ENCODE assay signal across 18 cellular contexts in the genomic region with DNA sequence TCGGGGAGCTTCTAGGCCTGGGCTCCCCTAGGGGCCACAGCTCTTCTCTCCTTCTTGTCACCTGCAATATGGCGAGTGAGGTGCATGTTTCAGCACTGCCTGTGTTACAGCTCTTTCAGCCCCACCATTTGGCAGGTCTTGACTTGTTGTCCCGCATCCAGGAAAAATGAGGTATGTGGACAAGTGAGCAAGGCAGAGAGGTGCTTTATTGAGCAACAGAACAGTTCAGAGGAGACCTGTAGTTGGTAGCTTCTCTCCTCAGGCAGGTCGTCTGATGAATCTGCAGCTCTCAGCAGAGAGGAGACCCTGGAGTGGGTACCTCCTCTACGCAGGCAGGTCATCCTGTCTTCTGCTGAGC.
DNase-seq lines count a peak whose midpoint lies in the region; ATAC-seq, FAIRE-seq and TF ChIP-seq lines count a peak whose summit lies in the region.
"Had no signal": no experiment of that assay in that cellular context is flagged by ENCODE, and none has a peak within 500 bp of the region (broad histone marks: within the 10 kb centered on the region; RNA-seq: fewer than 3 reads in every experiment).

No MANE protein-coding gene starts in this region.

- H3K27ac ChIP-seq in BLaER1 (no peak overlapping the region), DND-41 (ENCODE audit: low read length) (peak overlapping the region; percentile 77), foreskin keratinocyte (no peak overlapping the region)

- peaks cover 3% of the 10 kb centered on the region for H3K36me3 Mint-ChIP-seq in activated CD8-positive, alpha-beta T cell treated with anti-CD3 and anti-CD28 coated beads, Interleukin-2, amount 10 ng/mL, durations not matched to agents 7 days and 5 days (ENCODE audit: low read depth)
- H3K36me3 Mint-ChIP-seq: CD14-positive monocyte; CD4-positive, alpha-beta memory T cell had no signal

- H3K9ac ChIP-seq in BLaER1 (no peak overlapping the region), DND-41 (ENCODE audit: low read depth, low read length) (no peak overlapping the region)

- H3K4me3 ChIP-seq in BLaER1, result peak overlapping the region; percentile 37; the same call in 1 of the 2 replicates
- peak overlapping the region in 1 of 2 experiments; percentile 24; a peak in 1 of 4 replicates for H3K4me3 ChIP-seq in DND-41 (ENCODE audit: low read depth in 1 of 2, low read length in 2 of 2)
- no peak overlapping the region for H3K4me3 ChIP-seq in bronchial epithelial cell (ENCODE audit: low read depth, low read length)

- H3K4me2 ChIP-seq in BLaER1 (no peak overlapping the region), DND-41 (ENCODE audit: insufficient read depth, low read length) (no peak overlapping the region)

- no peaks in the 10 kb centered on the region for H3K27me3 Mint-ChIP-seq in activated CD8-positive, alpha-beta T cell treated with anti-CD3 and anti-CD28 coated beads, Interleukin-2, amount 10 ng/mL, durations not matched to agents 7 days and 5 days (ENCODE audit: low read depth)
- H3K27me3 Mint-ChIP-seq: CD4-positive, alpha-beta memory T cell had no signal

- no peak for FAIRE-seq in bronchial epithelial cell (lab: Jason Lieb, UNC)
- FAIRE-seq: A204.1 had no signal

- H3K9me3 ChIP-seq in BLaER1 (peaks cover 78% of the 10 kb centered on the region), DND-41 (ENCODE audit: insufficient read depth, low read length, severe bottlenecking) (peaks cover 19% of the 10 kb centered on the region)

- no peak overlapping the region for H3K4me3 Mint-ChIP-seq in activated CD8-positive, alpha-beta T cell treated with anti-CD3 and anti-CD28 coated beads, Interleukin-2, amount 10 ng/mL, durations not matched to agents 7 days and 5 days
- H3K4me3 Mint-ChIP-seq: CD14-positive monocyte, HFFc6 had no signal

- no peaks in the 10 kb centered on the region for H3K79me2 ChIP-seq in DND-41 (ENCODE audit: insufficient read depth, low read length)

- H3K27me3 ChIP-seq in BLaER1 (no peaks in the 10 kb centered on the region), DND-41 (ENCODE audit: insufficient read depth, low read length, poor library complexity) (no peaks in the 10 kb centered on the region), bronchial epithelial cell (ENCODE audit: control insufficient read depth, insufficient read depth, low read length) (no peaks in the 10 kb centered on the region), foreskin keratinocyte (peaks cover 7% of the 10 kb centered on the region)

- no peak overlapping the region; the same call in 1 of the 2 replicates for H2AFZ ChIP-seq in DND-41 (ENCODE audit: low read depth, low read length)

- H3K36me3 ChIP-seq in BLaER1 (peaks cover 36% of the 10 kb centered on the region), DND-41 (ENCODE audit: insufficient read depth, low read length) (0 out of 2 replicates have a peak, but pooled peaks cover 5% of the 10 kb centered on the region), bronchial epithelial cell (ENCODE audit: control insufficient read depth, insufficient read depth, low read length) (no peaks in the 10 kb centered on the region)

- H4K20me1 ChIP-seq in BLaER1, result no peaks in the 10 kb centered on the region
- H4K20me1 ChIP-seq in DND-41 (ENCODE audit: insufficient read depth, low read length), result no peaks in the 10 kb centered on the region

- CTCF ChIA-PET in activated CD8-positive, alpha-beta T cell treated with anti-CD3 and anti-CD28 coated beads, Interleukin-2, amount 10 ng/mL, durations not matched to agents 7 days and 5 days (lab: Charles Lee), result interaction anchor here (1.4 to 1.8 kb wide), 3 partner anchors 10 to 47 kb away, joined by 3 to 12 read pairs (median 5); no protein-coding TSS in a partner anchor

- no peak overlapping the region for H3K27ac Mint-ChIP-seq in activated CD8-positive, alpha-beta T cell treated with anti-CD3 and anti-CD28 coated beads, Interleukin-2, amount 10 ng/mL, durations not matched to agents 7 days and 5 days
- H3K27ac Mint-ChIP-seq: CD14-positive monocyte, HFFc6 had no signal

- H3K4me1 Mint-ChIP-seq in activated CD8-positive, alpha-beta T cell treated with anti-CD3 and anti-CD28 coated beads, Interleukin-2, amount 10 ng/mL, durations not matched to agents 7 days and 5 days (ENCODE audit: low read depth), result peaks cover 17% of the 10 kb centered on the region

- POLR2A ChIA-PET in activated CD8-positive, alpha-beta T cell treated with anti-CD3 and anti-CD28 coated beads, Interleukin-2, amount 10 ng/mL, durations not matched to agents 7 days and 5 days (lab: Charles Lee), result no interaction called here

- H3K9me3 Mint-ChIP-seq in activated CD8-positive, alpha-beta T cell treated with anti-CD3 and anti-CD28 coated beads, Interleukin-2, amount 10 ng/mL, durations not matched to agents 7 days and 5 days (ENCODE audit: insufficient read depth), result peaks cover 13% of the 10 kb centered on the region
- H3K9me3 Mint-ChIP-seq: HFFc6 had no signal

- H3K4me1 ChIP-seq in BLaER1 (peaks cover 16% of the 10 kb centered on the region), DND-41 (ENCODE audit: insufficient read depth, low read length) (peaks cover 14% of the 10 kb centered on the region), foreskin keratinocyte (no peaks in the 10 kb centered on the region)

- TF ChIP-seq CTCF in DND-41 (IDR thresholded peaks at IDR 0.05; ENCODE audit: borderline replicate concordance, extremely low read depth, low read length, poor library complexity, severe bottlenecking), result no peak
- no peak for TF ChIP-seq CTCF in bronchial epithelial cell (IDR thresholded peaks at IDR 0.05; ENCODE audit: insufficient read depth, low read length, severe bottlenecking)
- TF ChIP-seq CTCF in foreskin keratinocyte (conservative IDR thresholded peaks at IDR 0.05), result no peak

- DNase-seq in DND-41, result no peak
- peak; percentile 78 for DNase-seq in bronchial epithelial cell (ENCODE audit: low read depth)
- peak; percentile 41 to 69 for DNase-seq in foreskin keratinocyte
- no peak for DNase-seq in NCI-H2029 (lab: John Stamatoyannopoulos, UW)
- no peak for DNase-seq in activated CD8-positive, alpha-beta T cell treated with anti-CD3 and anti-CD28 coated beads, Interleukin-2, amount 10 ng/mL, durations not matched to agents 7 days and 5 days
- DNase-seq: ACHN; CD4-positive, alpha-beta memory T cell; DMS153; DMS79; GF-D8; GOT3; H7; HFFc6 had no signal

- no peak for ATAC-seq in DND-41 (ENCODE audit: insufficient read depth, low read depth)
- peak; percentile 51 for ATAC-seq in foreskin keratinocyte
- no peak for ATAC-seq in HG03280 (IDR thresholded peaks at IDR 0.05; ENCODE audit: unreplicated experiment)
- ATAC-seq in activated CD8-positive, alpha-beta T cell treated with anti-CD3 and anti-CD28 coated beads, Interleukin-2, amount 10 ng/mL, durations not matched to agents 7 days and 5 days, result no peak
- ATAC-seq: HCT116 had no signal

Comparison
In these comparisons a context has a peak if more than half of its experiments do, and no peak if none do; other contexts are left out.
1. DNase-seq: peak in bronchial epithelial cell (single experiment) and foreskin keratinocyte (2 of 2); none in DND-41 (single experiment), NCI-H2029 (single experiment) and activated CD8-positive, alpha-beta T cell treated with anti-CD3 and anti-CD28 coated beads, Interleukin-2, amount 10 ng/mL, durations not matched to agents 7 days and 5 days (single experiment).